Comparison of ENCODE assay signal across 24 cellular contexts in the genomic region with DNA sequence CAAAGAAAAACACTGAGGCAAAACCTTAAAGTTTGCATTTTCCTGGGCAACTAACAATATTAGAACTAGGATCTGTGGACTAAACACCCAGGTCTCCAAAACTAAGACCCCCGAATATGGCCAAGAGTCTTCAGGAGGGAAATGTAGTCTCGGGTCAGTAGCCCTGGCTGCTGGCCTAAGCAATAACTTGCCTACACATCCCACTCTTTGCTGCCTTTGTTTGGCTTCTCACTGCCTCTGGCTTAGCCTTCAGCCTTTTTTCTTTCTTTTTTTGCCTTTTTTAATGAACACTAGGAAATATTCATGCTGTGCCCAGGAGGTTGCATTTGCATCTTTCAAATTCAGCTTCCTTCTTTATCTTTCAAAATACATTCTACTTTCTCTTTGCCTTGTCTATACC.
DNase-seq lines count a peak whose midpoint lies in the region; ATAC-seq and TF ChIP-seq lines count a peak whose summit lies in the region.
"Had no signal": no experiment of that assay in that cellular context is flagged by ENCODE, and none has a peak within 500 bp of the region (broad histone marks: within the 10 kb centered on the region; RNA-seq: fewer than 3 reads in every experiment).

No MANE protein-coding gene starts in this region.

- H3F3A ChIP-seq in smooth muscle cell (ENCODE audit: low read depth) = no peaks in the 10 kb centered on the region

- no peaks in the 10 kb centered on the region for H3K4me1 Mint-ChIP-seq in stimulated activated naive B cell treated with anti-CD40 and anti-IgM and Interleukin-4, amounts not matched to agents 10 μg/mL and 1 μg/mL and 100 μg/mL, for 72 hours
- H3K4me1 Mint-ChIP-seq: CD8-positive, alpha-beta memory T cell had no signal

- H3K4me1 ChIP-seq in iPS-15b (ENCODE audit: control insufficient read depth, insufficient read depth, low read length) (peaks cover 11% of the 10 kb centered on the region), smooth muscle cell (ENCODE audit: low read depth) (no peaks in the 10 kb centered on the region)
- H3K4me1 ChIP-seq: foreskin keratinocyte, right atrium auricular region had no signal

- H3K9me3 ChIP-seq in iPS-15b (ENCODE audit: control insufficient read depth, insufficient read depth, low read length) (no peaks in the 10 kb centered on the region), smooth muscle cell (replicated peaks; ENCODE audit: low read depth) (no peaks in the 10 kb centered on the region)
- H3K9me3 ChIP-seq: right atrium auricular region had no signal

- H3K4me3 ChIP-seq in WI38 (ENCODE audit: low read depth, low read length) (peak overlapping the region; percentile 1), iPS-15b (ENCODE audit: low read depth, low read length) (no peak overlapping the region), smooth muscle cell (no peak overlapping the region)
- H3K4me3 ChIP-seq: GM12878, K562, right atrium auricular region had no signal

- 81% methylated on average over 2 of the region's 2 CpGs for WGBS in smooth muscle cell (ENCODE audit: low lambda C conversion rate)

- H3K27me3 ChIP-seq in iPS-15b (ENCODE audit: control insufficient read depth, insufficient read depth, low read length) (no peaks in the 10 kb centered on the region), smooth muscle cell (ENCODE audit: low read depth) (no peaks in the 10 kb centered on the region)
- H3K27me3 ChIP-seq: foreskin keratinocyte, right atrium auricular region had no signal

- H4K20me1 ChIP-seq in smooth muscle cell (ENCODE audit: low read depth) = no peaks in the 10 kb centered on the region

- peak overlapping the region; percentile 47 for H2AFZ ChIP-seq in smooth muscle cell (ENCODE audit: low read depth)

- DNase-seq in NCI-H446 (lab: John Stamatoyannopoulos, UW) (peak; percentile 17 to 35), NCI-H446 treated with DMSO at 0.1 percent for 48 hours (lab: John Stamatoyannopoulos, UW) (no peak), smooth muscle cell (lab: John Stamatoyannopoulos, UW; ENCODE audit: unreplicated experiment) (no peak)
- no peak for DNase-seq in stimulated activated naive B cell treated with anti-CD40 and anti-IgM and Interleukin-4, amounts not matched to agents 10 μg/mL and 1 μg/mL and 100 μg/mL, for 72 hours
- no peak for DNase-seq in stimulated activated CD8-positive, alpha-beta memory T cell treated with anti-CD3 and anti-CD28 coated beads, Interleukin-4, amount 100 ng/mL, for 48 hours
- DNase-seq: activated naive CD4-positive, alpha-beta T cell treated with Interleukin-2 at 50 U/mL for 16 hours; activated T-cell treated with anti-CD3 and anti-CD28 coated beads, Interleukin-2, amount 50 U/mL, for 4 hours; AML-193; amygdala; CD8-positive, alpha-beta memory T cell; DMS53; foreskin keratinocyte; MV-4-11; NCI-H1694 treated with DMSO at 0.1 percent for 48 hours; Right ventricle myocardium superior had no signal

- no peaks in the 10 kb centered on the region for H3K79me2 ChIP-seq in smooth muscle cell (ENCODE audit: low read depth)

- no peaks in the 10 kb centered on the region for H3K36me3 Mint-ChIP-seq in stimulated activated naive B cell treated with anti-CD40 and anti-IgM and Interleukin-4, amounts not matched to agents 10 μg/mL and 1 μg/mL and 100 μg/mL, for 72 hours
- H3K36me3 Mint-ChIP-seq: CD8-positive, alpha-beta memory T cell; type B pancreatic cell had no signal

- no peak for ATAC-seq in stimulated activated naive B cell treated with anti-CD40 and anti-IgM and Interleukin-4, amounts not matched to agents 10 μg/mL and 1 μg/mL and 100 μg/mL, for 72 hours (replicated peaks)
- no peak for ATAC-seq in GM19452 (IDR thresholded peaks at IDR 0.05; ENCODE audit: unreplicated experiment)
- ATAC-seq: activated T-cell treated with anti-CD3 and anti-CD28 coated beads, Interleukin-2, amount 50 U/mL, for 4 hours; foreskin keratinocyte; GM12878; K562 had no signal

- peaks cover 0 to 3% of the 10 kb centered on the region in 2 donors for H3K27me3 Mint-ChIP-seq in stimulated activated naive B cell treated with anti-CD40 and anti-IgM and Interleukin-4, amounts not matched to agents 10 μg/mL and 1 μg/mL and 100 μg/mL, for 72 hours
- H3K27me3 Mint-ChIP-seq: CD8-positive, alpha-beta memory T cell; dendritic cell treated with granulocyte-macrophage colony-stimulating factor and Interleukin-4, amounts not matched to agents 40 ng/mL and 50 ng/mL, for 4 days had no signal

- no peak overlapping the region for H3K4me2 ChIP-seq in smooth muscle cell

- H3K9me3 Mint-ChIP-seq in stimulated activated naive B cell treated with anti-CD40 and anti-IgM and Interleukin-4, amounts not matched to agents 10 μg/mL and 1 μg/mL and 100 μg/mL, for 72 hours = no peaks in the 10 kb centered on the region
- H3K9me3 Mint-ChIP-seq: dendritic cell treated with granulocyte-macrophage colony-stimulating factor and Interleukin-4, amounts not matched to agents 40 ng/mL and 50 ng/mL, for 4 days had no signal

- no peaks in the 10 kb centered on the region for H3K36me3 ChIP-seq in iPS-15b (ENCODE audit: control insufficient read depth, insufficient read depth, low read length)
- H3K36me3 ChIP-seq in smooth muscle cell (ENCODE audit: low read depth) = no peaks in the 10 kb centered on the region
- H3K36me3 ChIP-seq: right atrium auricular region had no signal

- peak overlapping the region; percentile 48 for H3K9ac ChIP-seq in iPS-15b (ENCODE audit: low read depth, low read length)
- no peak overlapping the region for H3K9ac ChIP-seq in smooth muscle cell (ENCODE audit: low read depth)

- H3K27ac Mint-ChIP-seq in stimulated activated naive B cell treated with anti-CD40 and anti-IgM and Interleukin-4, amounts not matched to agents 10 μg/mL and 1 μg/mL and 100 μg/mL, for 72 hours = no peak overlapping the region
- H3K27ac Mint-ChIP-seq: CD8-positive, alpha-beta memory T cell; dendritic cell treated with granulocyte-macrophage colony-stimulating factor and Interleukin-4, amounts not matched to agents 40 ng/mL and 50 ng/mL, for 4 days; type B pancreatic cell had no signal

- TF ChIP-seq CTCF in WI38 (IDR thresholded peaks at IDR 0.05; ENCODE audit: low read depth, low read length) (no peak), smooth muscle cell (IDR thresholded peaks at IDR 0.05; ENCODE audit: borderline replicate concordance, insufficient read depth, poor library complexity, severe bottlenecking) (no peak)

- H3K27ac ChIP-seq in smooth muscle cell (ENCODE audit: low read depth) = no peak overlapping the region
- H3K27ac ChIP-seq: 22Rv1, foreskin keratinocyte, right atrium auricular region had no signal

- H3K4me3 Mint-ChIP-seq in stimulated activated naive B cell treated with anti-CD40 and anti-IgM and Interleukin-4, amounts not matched to agents 10 μg/mL and 1 μg/mL and 100 μg/mL, for 72 hours = no peak overlapping the region
- H3K4me3 Mint-ChIP-seq: activated T-cell treated with anti-CD3 and anti-CD28 coated beads, Interleukin-2, amount 50 U/mL, for 4 hours; CD8-positive, alpha-beta memory T cell; dendritic cell treated with granulocyte-macrophage colony-stimulating factor and Interleukin-4, amounts not matched to agents 40 ng/mL and 50 ng/mL, for 4 days; type B pancreatic cell had no signal

Comparison
In these comparisons a context has a peak if more than half of its experiments do, and no peak if none do; other contexts are left out.
1. DNase-seq: peak in NCI-H446 (2 of 2); none in NCI-H446 treated with DMSO at 0.1 percent for 48 hours (single experiment), smooth muscle cell (single experiment), stimulated activated naive B cell treated with anti-CD40 and anti-IgM and Interleukin-4, amounts not matched to agents 10 μg/mL and 1 μg/mL and 100 μg/mL, for 72 hours (single experiment) and stimulated activated CD8-positive, alpha-beta memory T cell treated with anti-CD3 and anti-CD28 coated beads, Interleukin-4, amount 100 ng/mL, for 48 hours (single experiment).